8 cellular contexts compared by ENCODE assay signal in genomic region chr1:224377676-224378006, GRCh38. TPM values are rescaled to one million over a fixed set of nuclear protein-coding genes. Genes with fewer than 3 reads are reported as not detected.
A peak's percentile ranks its signal among the peaks of the same experiment; 100 is the strongest.
DNase-seq lines count a peak whose midpoint lies in the region; ATAC-seq and TF ChIP-seq lines count a peak whose summit lies in the region.

No MANE protein-coding gene starts in this region.

- no peak overlapping the region for H3K4me3 ChIP-seq in mucosa of descending colon
- no peak overlapping the region for H3K4me3 ChIP-seq in testis

- H3K36me3 Mint-ChIP-seq in activated T-helper 1 cell treated with anti-CD3 and anti-CD28 coated beads, Interleukin-12 subunit alpha, Interleukin-12 subunit beta, Interleukin-2, Interleukin-4 antibody, amounts not matched to agents 30 ng/mL and 10 ng/mL and 1 ng/mL, durations not matched to agents 14 hours and 24 hours and 36 hours (ENCODE audit: low read depth) = peaks cover 70% of the 10 kb centered on the region

- ATAC-seq in GM18909 (IDR thresholded peaks at IDR 0.05; ENCODE audit: poor library complexity, unreplicated experiment) = peak; percentile 61
- peak; percentile 52 for ATAC-seq in HG03342 (IDR thresholded peaks at IDR 0.05; ENCODE audit: unreplicated experiment)
- ATAC-seq in mucosa of descending colon = peak; percentile 68

- H3K27ac Mint-ChIP-seq in activated T-helper 1 cell treated with anti-CD3 and anti-CD28 coated beads, Interleukin-12 subunit alpha, Interleukin-12 subunit beta, Interleukin-2, Interleukin-4 antibody, amounts not matched to agents 30 ng/mL and 10 ng/mL and 1 ng/mL, durations not matched to agents 14 hours and 24 hours and 36 hours = peak overlapping the region; percentile 94

- no peaks in the 10 kb centered on the region for H3K27me3 ChIP-seq in testis

- H3K27ac ChIP-seq in testis = no peak overlapping the region

- in situ Hi-C loops in G401 (cut with HindIII; ENCODE audit: low sequenced_read_pairs) = no loop called here

- intact Hi-C loops in activated T-helper 1 cell treated with anti-CD3 and anti-CD28 coated beads, Interleukin-12 subunit alpha, Interleukin-12 subunit beta, Interleukin-2, Interleukin-4 antibody, amounts not matched to agents 30 ng/mL and 10 ng/mL and 1 ng/mL, durations not matched to agents 14 hours and 24 hours and 36 hours (cut with micrococcal nuclease) = loop anchor here (1.0 to 2.0 kb wide), 3 partner anchors 21 to 209 kb away; partner anchors contain the start of gene CNIH4
- intact Hi-C loops in mucosa of descending colon (cut with DNase I, micrococcal nuclease) = no loop called here
- intact Hi-C loops in testis (cut with DNase I; ENCODE audit: low total_unique reads) = no loop called here

- H3K9me3 Mint-ChIP-seq in activated T-helper 1 cell treated with anti-CD3 and anti-CD28 coated beads, Interleukin-12 subunit alpha, Interleukin-12 subunit beta, Interleukin-2, Interleukin-4 antibody, amounts not matched to agents 30 ng/mL and 10 ng/mL and 1 ng/mL, durations not matched to agents 14 hours and 24 hours and 36 hours = no peaks in the 10 kb centered on the region

- no peak for TF ChIP-seq POLR2A in testis (IDR thresholded peaks at IDR 0.05)

- TF ChIP-seq CTCF in mucosa of descending colon (IDR thresholded peaks at IDR 0.05) (no peak), testis (IDR thresholded peaks at IDR 0.05) (no peak)

- 95% methylated on average over 2 of the region's 2 CpGs for WGBS in testis, 2 donors

- H3K36me3 ChIP-seq in mucosa of descending colon (ENCODE audit: low read depth) (no peaks in the 10 kb centered on the region), testis (ENCODE audit: low read depth, missing control alignments) (no peaks in the 10 kb centered on the region)

- H3K9me3 ChIP-seq in mucosa of descending colon = no peaks in the 10 kb centered on the region
- no peaks in the 10 kb centered on the region for H3K9me3 ChIP-seq in testis

- DNase-seq in AG08395 (ENCODE audit: low spot score) = peak; percentile 41
- no peak for DNase-seq in activated T-helper 1 cell treated with anti-CD3 and anti-CD28 coated beads, Interleukin-12 subunit alpha, Interleukin-12 subunit beta, Interleukin-2, Interleukin-4 antibody, amounts not matched to agents 30 ng/mL and 10 ng/mL and 1 ng/mL, durations not matched to agents 14 hours and 24 hours and 36 hours (ENCODE audit: low spot score)
- no peak for DNase-seq in mucosa of descending colon
- DNase-seq in testis = no peak
- no peak for DNase-seq in NCI-H82 treated with DMSO at 0.1 percent for 48 hours (lab: John Stamatoyannopoulos, UW; ENCODE audit: unreplicated experiment)
- no peak for DNase-seq in G401 (ENCODE audit: low spot score)

- H3K4me1 Mint-ChIP-seq in activated T-helper 1 cell treated with anti-CD3 and anti-CD28 coated beads, Interleukin-12 subunit alpha, Interleukin-12 subunit beta, Interleukin-2, Interleukin-4 antibody, amounts not matched to agents 30 ng/mL and 10 ng/mL and 1 ng/mL, durations not matched to agents 14 hours and 24 hours and 36 hours (ENCODE audit: low read depth) = peaks cover 91% of the 10 kb centered on the region

- H3K27me3 Mint-ChIP-seq in activated T-helper 1 cell treated with anti-CD3 and anti-CD28 coated beads, Interleukin-12 subunit alpha, Interleukin-12 subunit beta, Interleukin-2, Interleukin-4 antibody, amounts not matched to agents 30 ng/mL and 10 ng/mL and 1 ng/mL, durations not matched to agents 14 hours and 24 hours and 36 hours (ENCODE audit: insufficient read depth) = no peaks in the 10 kb centered on the region

- peak overlapping the region; percentile 66 for H3K4me3 Mint-ChIP-seq in activated T-helper 1 cell treated with anti-CD3 and anti-CD28 coated beads, Interleukin-12 subunit alpha, Interleukin-12 subunit beta, Interleukin-2, Interleukin-4 antibody, amounts not matched to agents 30 ng/mL and 10 ng/mL and 1 ng/mL, durations not matched to agents 14 hours and 24 hours and 36 hours

- no peaks in the 10 kb centered on the region for H3K4me1 ChIP-seq in mucosa of descending colon (ENCODE audit: low read depth)
- H3K4me1 ChIP-seq in testis = no peaks in the 10 kb centered on the region

RNA-seq across cellular contexts. Expression of gene CNIH4, which starts 21.0 kb away (rescaled TPM):
- total RNA-seq in activated T-helper 1 cell treated with anti-CD3 and anti-CD28 coated beads, Interleukin-12 subunit alpha, Interleukin-12 subunit beta, Interleukin-2, Interleukin-4 antibody, amounts not matched to agents 30 ng/mL and 10 ng/mL and 1 ng/mL, durations not matched to agents 14 hours and 24 hours and 36 hours = 80.7 and 82.3 TPM in 2 replicates
- 10 to 100 TPM; 53.3 to 60.5 (median 54.7) TPM for total RNA-seq in mucosa of descending colon
- total RNA-seq in testis = 10 to 100 TPM; 24.7 to 32.1 TPM
- 43.3 TPM for polyA plus RNA-seq in testis (ENCODE audit: insufficient read depth, low read depth, low replicate concordance)
- total RNA-seq in G401 (2014; rRNA removed; shearing (Covaris generic)) = 110 and 140 TPM in 2 replicates

RNA-seq across cellular contexts. Expression of gene NVL, which starts 47.7 kb away (rescaled TPM):
- total RNA-seq in activated T-helper 1 cell treated with anti-CD3 and anti-CD28 coated beads, Interleukin-12 subunit alpha, Interleukin-12 subunit beta, Interleukin-2, Interleukin-4 antibody, amounts not matched to agents 30 ng/mL and 10 ng/mL and 1 ng/mL, durations not matched to agents 14 hours and 24 hours and 36 hours = 47.2 and 47.6 TPM in 2 replicates
- total RNA-seq in mucosa of descending colon = 10 to 100 TPM; 32.2 to 45.6 (median 34.7) TPM
- total RNA-seq in testis = 10 to 100 TPM; 31.0 to 38.7 TPM
- polyA plus RNA-seq in testis (ENCODE audit: insufficient read depth, low read depth, low replicate concordance) = 21.7 TPM
- total RNA-seq in G401 (2014; rRNA removed; shearing (Covaris generic)) = 81.5 and 102 TPM in 2 replicates

RNA-seq across cellular contexts. Expression of gene WDR26, which starts 57.0 kb away (rescaled TPM):
- total RNA-seq in activated T-helper 1 cell treated with anti-CD3 and anti-CD28 coated beads, Interleukin-12 subunit alpha, Interleukin-12 subunit beta, Interleukin-2, Interleukin-4 antibody, amounts not matched to agents 30 ng/mL and 10 ng/mL and 1 ng/mL, durations not matched to agents 14 hours and 24 hours and 36 hours = 91.6 and 95.8 TPM in 2 replicates
- 10 to 100 TPM; 64.4 to 86.3 (median 67.4) TPM for total RNA-seq in mucosa of descending colon
- total RNA-seq in testis = 100 to 1,000 TPM in 1 of 2 donors, 10 to 100 TPM in 1; 86.1 to 104 TPM
- 105 TPM for polyA plus RNA-seq in testis (ENCODE audit: insufficient read depth, low read depth, low replicate concordance)
- 30.5 and 43.8 TPM in 2 replicates for total RNA-seq in G401 (2014; rRNA removed; shearing (Covaris generic))
